Comparison of ENCODE assay signal across 12 cellular contexts in genomic region chr10:130357951-130358350, GRCh38.
"Had no signal": no experiment of that assay in that cellular context is flagged by ENCODE, and none has a peak within 500 bp of the region (broad histone marks: within the 10 kb centered on the region; RNA-seq: fewer than 3 reads in every experiment).

No MANE protein-coding gene starts in this region.

- H3K4me3 Mint-ChIP-seq: endodermal cell; mesothelial cell of epicardium; nephron; stimulated activated effector memory CD8-positive, alpha-beta T cell treated with anti-CD3 and anti-CD28 coated beads, Interleukin-12 subunit alpha, Interleukin-12 subunit beta, amount 100 ng/mL, for 72 hours; stimulated activated naive CD8-positive, alpha-beta T cell treated with anti-CD3 and anti-CD28 coated beads, Interleukin-15, amount 100 ng/mL, for 72 hours had no signal

- H3K27ac Mint-ChIP-seq: endodermal cell; mesothelial cell of epicardium; nephron; stimulated activated effector memory CD8-positive, alpha-beta T cell treated with anti-CD3 and anti-CD28 coated beads, Interleukin-12 subunit alpha, Interleukin-12 subunit beta, amount 100 ng/mL, for 72 hours; stimulated activated naive CD8-positive, alpha-beta T cell treated with anti-CD3 and anti-CD28 coated beads, Interleukin-15, amount 100 ng/mL, for 72 hours had no signal

- H3K27me3 Mint-ChIP-seq: stimulated activated naive CD8-positive, alpha-beta T cell treated with anti-CD3 and anti-CD28 coated beads, Interleukin-15, amount 100 ng/mL, for 72 hours had no signal

- H3K36me3 Mint-ChIP-seq: mesothelial cell of epicardium; stimulated activated effector memory CD8-positive, alpha-beta T cell treated with anti-CD3 and anti-CD28 coated beads, Interleukin-12 subunit alpha, Interleukin-12 subunit beta, amount 100 ng/mL, for 72 hours had no signal

- ATAC-seq: foreskin keratinocyte; stimulated activated effector memory CD8-positive, alpha-beta T cell treated with anti-CD3 and anti-CD28 coated beads, Interleukin-12 subunit alpha, Interleukin-12 subunit beta, amount 100 ng/mL, for 72 hours; stimulated activated naive CD8-positive, alpha-beta T cell treated with anti-CD3 and anti-CD28 coated beads, Interleukin-15, amount 100 ng/mL, for 72 hours had no signal

- H3K9me3 Mint-ChIP-seq: endodermal cell, mesothelial cell of epicardium, nephron had no signal

- DNase-seq: effector CD4-positive, alpha-beta T cell; erythroblast; foreskin keratinocyte; stimulated activated CD4-positive, alpha-beta T cell treated with anti-CD3 and anti-CD28 coated beads, Interleukin-4, amount 100 ng/mL, for 1 hour; stimulated activated CD8-positive, alpha-beta memory T cell treated with anti-CD3 and anti-CD28 coated beads, Interleukin-4, amount 100 ng/mL, for 48 hours; stimulated activated naive CD8-positive, alpha-beta T cell treated with anti-CD3 and anti-CD28 coated beads, Interleukin-15, amount 100 ng/mL, for 72 hours; substantia nigra; trophoblast cell had no signal

- H3K4me1 Mint-ChIP-seq: endodermal cell; stimulated activated effector memory CD8-positive, alpha-beta T cell treated with anti-CD3 and anti-CD28 coated beads, Interleukin-12 subunit alpha, Interleukin-12 subunit beta, amount 100 ng/mL, for 72 hours; stimulated activated naive CD8-positive, alpha-beta T cell treated with anti-CD3 and anti-CD28 coated beads, Interleukin-15, amount 100 ng/mL, for 72 hours had no signal
